19 cellular contexts compared by ENCODE assay signal in the genomic region with DNA sequence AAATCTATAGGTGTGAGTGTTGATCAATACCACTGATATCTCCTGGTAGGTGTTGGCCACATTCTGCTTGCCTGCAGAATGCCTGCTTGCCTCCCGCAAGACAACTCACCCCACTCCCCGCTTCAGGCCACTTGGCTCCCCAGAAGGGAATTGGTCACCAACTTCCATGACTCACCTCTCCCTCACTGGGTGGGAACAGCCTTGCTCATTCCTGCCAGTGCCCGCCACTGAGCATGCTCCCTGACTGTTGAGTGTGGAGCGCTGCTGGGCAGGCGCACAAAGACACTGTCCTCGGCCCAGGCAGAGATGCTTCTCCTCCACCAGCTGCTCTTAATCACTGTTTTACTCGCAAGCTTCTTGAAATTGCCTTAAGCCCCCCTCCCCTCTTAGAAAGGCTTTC.
A peak's percentile ranks its signal among the peaks of the same experiment; 100 is the strongest.
DNase-seq lines count a peak whose midpoint lies in the region; ATAC-seq lines count a peak whose summit lies in the region.
"Had no signal": no experiment of that assay in that cellular context is flagged by ENCODE, and none has a peak within 500 bp of the region (broad histone marks: within the 10 kb centered on the region; RNA-seq: fewer than 3 reads in every experiment).

No MANE protein-coding gene starts in this region.

- ATAC-seq in HG03521 (IDR thresholded peaks at IDR 0.05; ENCODE audit: unreplicated experiment), result no peak
- ATAC-seq: CD8-positive, alpha-beta T cell had no signal

- DNase-seq in AG20443 (ENCODE audit: low spot score), result peak; percentile 53
- peak; percentile 90 for DNase-seq in HPDE6-E6E7 (ENCODE audit: extremely low spot score)
- peak; percentile 68 for DNase-seq in T1000 (lab: John Stamatoyannopoulos, UW)
- peak; percentile 85 for DNase-seq in islet precursor cell
- no peak for DNase-seq in stimulated activated CD4-positive, alpha-beta T cell treated with anti-CD3 and anti-CD28 coated beads, Interleukin-15, amount 100 ng/mL, for 24 hours
- DNase-seq in Ammon's horn (ENCODE audit: low spot score), result no peak
- DNase-seq in NCI-H146 treated with DMSO at 0.1 percent for 48 hours (lab: John Stamatoyannopoulos, UW; ENCODE audit: unreplicated experiment), result no peak
- DNase-seq: activated CD4-positive, alpha-beta T cell treated with anti-CD3 and anti-CD28 coated beads for 1 hour; activated naive CD4-positive, alpha-beta T cell treated with anti-CD3 and anti-CD28 coated beads, Interleukin-2, amount 50 U/mL, for 16 hours; CD8-positive, alpha-beta T cell; GF-D8; left ventricle myocardium inferior; NCI-H187; NCI-H524 treated with DMSO at 0.1 percent for 48 hours; ovary; Peyer's patch; stimulated activated naive CD4-positive, alpha-beta T cell treated with Interleukin-2 at 50 U/mL for 16 hours; uterus had no signal

Comparison
In these comparisons a context has a peak if more than half of its experiments do, and no peak if none do; other contexts are left out.
1. DNase-seq: peak in AG20443 (single experiment), HPDE6-E6E7 (single experiment), T1000 (single experiment) and islet precursor cell (single experiment); none in stimulated activated CD4-positive, alpha-beta T cell treated with anti-CD3 and anti-CD28 coated beads, Interleukin-15, amount 100 ng/mL, for 24 hours (single experiment), Ammon's horn (single experiment) and NCI-H146 treated with DMSO at 0.1 percent for 48 hours (single experiment).